Comparison of ENCODE assay signal across 13 cellular contexts in the genomic region with DNA sequence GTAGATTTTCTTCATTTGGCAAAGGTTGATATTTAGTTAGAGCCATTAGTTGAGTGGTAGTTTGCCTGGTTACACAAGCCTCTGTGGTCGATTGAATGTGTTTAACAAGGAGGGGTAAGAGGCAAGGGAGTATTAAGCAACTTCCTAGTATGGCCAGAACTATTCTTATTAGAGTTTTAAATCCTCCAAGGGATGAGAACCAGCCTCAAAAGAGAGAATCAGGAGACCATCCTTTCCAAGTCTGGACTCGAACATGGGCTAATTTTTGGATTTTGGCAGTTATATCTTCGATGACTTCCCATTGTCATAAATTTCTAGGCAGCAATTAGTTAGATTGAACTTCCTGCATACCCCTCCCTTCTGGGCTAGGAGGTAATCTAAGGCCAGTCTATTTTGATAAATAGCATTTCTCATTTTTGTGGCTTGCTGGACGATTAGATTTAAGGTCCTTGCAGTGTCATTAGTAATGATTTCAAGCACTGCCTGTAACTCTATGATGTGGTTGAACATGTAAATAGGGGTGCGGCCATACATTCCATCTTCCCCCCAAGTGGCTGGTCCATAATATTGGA.
DNase-seq lines count a peak whose midpoint lies in the region; ATAC-seq, FAIRE-seq and TF ChIP-seq lines count a peak whose summit lies in the region.
"Had no signal": no experiment of that assay in that cellular context is flagged by ENCODE, and none has a peak within 500 bp of the region (broad histone marks: within the 10 kb centered on the region; RNA-seq: fewer than 3 reads in every experiment).

No MANE protein-coding gene starts in this region.

- H3K4me3 ChIP-seq in astrocyte of the cerebellum (ENCODE audit: low read depth, low read length) (no peak overlapping the region), right cardiac atrium (ENCODE audit: low read length) (no peak overlapping the region), stomach smooth muscle (ENCODE audit: low read length in 2 of 2) (no peak overlapping the region), dorsolateral prefrontal cortex (no peak overlapping the region)
- H3K4me3 ChIP-seq: lung had no signal

- in situ Hi-C loops in astrocyte of the cerebellum (cut with HindIII; ENCODE audit: low sequenced_read_pairs): no loop called here

- 51% methylated on average over 5 of the region's 5 CpGs for WGBS in right cardiac atrium

- no peak overlapping the region for H3K9ac ChIP-seq in stomach smooth muscle (ENCODE audit: low read length in 2 of 2)

- no peak for TF ChIP-seq POLR2A in H54 (IDR thresholded peaks at IDR 0.05; ENCODE audit: low read depth, low read length)

- TF ChIP-seq CTCF in astrocyte of the cerebellum (IDR thresholded peaks at IDR 0.05; ENCODE audit: low read depth, low read length, missing control alignments) (no peak), dorsolateral prefrontal cortex (IDR thresholded peaks at IDR 0.05 in 54 of 56, conservative IDR thresholded peaks at IDR 0.05 in 2 of 56; ENCODE audit: low read depth in 1 of 56, partially characterized antibody in 56 of 56) (no peak)

- intact Hi-C loops in right cardiac atrium (cut with DNase I) (no loop called here), dorsolateral prefrontal cortex (cut with DNase I) (no loop called here)

- H3K27ac ChIP-seq in right cardiac atrium (ENCODE audit: low read length): no peak overlapping the region
- peak overlapping the region; percentile 41 for H3K27ac ChIP-seq in stomach smooth muscle (ENCODE audit: low read length)
- no peak overlapping the region for H3K27ac ChIP-seq in dorsolateral prefrontal cortex

- DNase-seq in LHCN-M2 (ENCODE audit: low read depth): peak; percentile 81
- peak; percentile 13 for DNase-seq in astrocyte of the cerebellum (ENCODE audit: low read depth)
- DNase-seq in right cardiac atrium: no peak
- no peak for DNase-seq in H54 (ENCODE audit: insufficient read length, low spot score)
- DNase-seq in AG08395 (ENCODE audit: low spot score): no peak
- DNase-seq in dorsolateral prefrontal cortex: no peak
- DNase-seq: DMS153, SHP77, small intestine had no signal

- FAIRE-seq in H54 (lab: Jason Lieb, UNC): no peak
- FAIRE-seq: small intestine had no signal

- H3K4me1 ChIP-seq in right cardiac atrium (ENCODE audit: control insufficient read depth, insufficient read depth, low read length): no peaks in the 10 kb centered on the region
- H3K4me1 ChIP-seq in stomach smooth muscle (ENCODE audit: control insufficient read depth, insufficient read depth, low read length): no peaks in the 10 kb centered on the region

- no peaks in the 10 kb centered on the region for H3K36me3 ChIP-seq in stomach smooth muscle (ENCODE audit: control insufficient read depth in 2 of 2, insufficient read depth in 2 of 2, low read length in 2 of 2)

- H3K9me3 ChIP-seq in right cardiac atrium (ENCODE audit: control insufficient read depth, low read length) (no peaks in the 10 kb centered on the region), stomach smooth muscle (ENCODE audit: control insufficient read depth in 2 of 2, low read length in 2 of 2) (peaks cover 0 to 4% of the 10 kb centered on the region in 2 donors)

- H3K27me3 ChIP-seq in right cardiac atrium (ENCODE audit: control insufficient read depth, insufficient read depth) (no peaks in the 10 kb centered on the region), stomach smooth muscle (ENCODE audit: control insufficient read depth in 1 of 2, insufficient read depth in 2 of 2, low read length in 2 of 2) (no peaks in the 10 kb centered on the region), dorsolateral prefrontal cortex (no peaks in the 10 kb centered on the region)

- ATAC-seq in right cardiac atrium (peak; percentile 66 to 71), HG03039 (IDR thresholded peaks at IDR 0.05; ENCODE audit: unreplicated experiment) (no peak)
- ATAC-seq: activated naive CD4-positive, alpha-beta T cell treated with anti-CD3 and anti-CD28 coated beads, Interleukin-2, amount 50 U/mL, for 72 hours had no signal

Comparison
In these comparisons a context has a peak if more than half of its experiments do, and no peak if none do; other contexts are left out.
1. DNase-seq: peak in LHCN-M2 (single experiment) and astrocyte of the cerebellum (single experiment); none in right cardiac atrium (0 of 3), H54 (single experiment), AG08395 (single experiment) and dorsolateral prefrontal cortex (0 of 10).